In genomic region chr7:20794676-20795075, GRCh38 we compare ENCODE assay signal across 20 cellular contexts. TPM values are rescaled to one million over a fixed set of nuclear protein-coding genes. Genes with fewer than 3 reads are reported as not detected.
A peak's percentile ranks its signal among the peaks of the same experiment; 100 is the strongest.
DNase-seq lines count a peak whose midpoint lies in the region; ATAC-seq, FAIRE-seq and TF ChIP-seq lines count a peak whose summit lies in the region.
"Had no signal": no experiment of that assay in that cellular context is flagged by ENCODE, and none has a peak within 500 bp of the region (broad histone marks: within the 10 kb centered on the region; RNA-seq: fewer than 3 reads in every experiment).

No MANE protein-coding gene starts in this region.

- no peak overlapping the region for H3K9ac ChIP-seq in astrocyte (ENCODE audit: low read length)

- H3K27ac Mint-ChIP-seq in astrocyte (ENCODE audit: unreplicated experiment), result peak overlapping the region; percentile 34
- H3K27ac Mint-ChIP-seq: CD4-positive, alpha-beta T cell had no signal

- FAIRE-seq in astrocyte (lab: Jason Lieb, UNC), result no peak

- H4K20me1 ChIP-seq in astrocyte (ENCODE audit: insufficient read depth, low read length), result peaks cover 3% of the 10 kb centered on the region

- TF ChIP-seq CTCF in astrocyte (IDR thresholded peaks at IDR 0.05; ENCODE audit: insufficient read depth, low read depth, low read length), result no peak

- no peak overlapping the region for H3K27ac ChIP-seq in astrocyte (ENCODE audit: low read depth, low read length)
- H3K27ac ChIP-seq: 22Rv1 had no signal

- peaks cover 7% of the 10 kb centered on the region for H3K9me3 ChIP-seq in astrocyte (ENCODE audit: insufficient read depth, low read depth, low read length)
- H3K9me3 ChIP-seq: BE2C had no signal

- no peak overlapping the region for H2AFZ ChIP-seq in astrocyte (ENCODE audit: low read depth, low read length)

- no peak overlapping the region for H3K4me3 ChIP-seq in astrocyte (ENCODE audit: insufficient read depth, low read depth, low read length)

- no peaks in the 10 kb centered on the region for H3K79me2 ChIP-seq in astrocyte (ENCODE audit: insufficient read depth, low read length)

- H3K27me3 ChIP-seq in astrocyte (ENCODE audit: insufficient read depth, low read length), result peaks cover 86% of the 10 kb centered on the region

- H3K4me2 ChIP-seq in astrocyte (ENCODE audit: low read length), result no peak overlapping the region

- H3K36me3 Mint-ChIP-seq in astrocyte (ENCODE audit: low read depth, unreplicated experiment), result peaks cover 2% of the 10 kb centered on the region

- no peaks in the 10 kb centered on the region for H3K36me3 ChIP-seq in astrocyte (ENCODE audit: insufficient read depth, low read length)
- H3K36me3 ChIP-seq: BE2C had no signal

- H3K4me3 Mint-ChIP-seq in astrocyte (ENCODE audit: unreplicated experiment), result peak overlapping the region; percentile 27
- H3K4me3 Mint-ChIP-seq: CD4-positive, alpha-beta T cell had no signal

- H3K9me3 Mint-ChIP-seq in astrocyte (ENCODE audit: unreplicated experiment), result no peaks in the 10 kb centered on the region

- peak; percentile 32 for DNase-seq in NCI-H345 (lab: John Stamatoyannopoulos, UW)
- no peak for DNase-seq in NCI-H345 treated with DMSO at 0.1 percent for 48 hours (lab: John Stamatoyannopoulos, UW; ENCODE audit: unreplicated experiment)
- DNase-seq in astrocyte (ENCODE audit: low read depth), result no peak
- DNase-seq in left kidney (ENCODE audit: low read depth, low spot score), result peak; percentile 16
- DNase-seq in activated CD4-positive, CD25-positive, alpha-beta regulatory T cell treated with anti-CD3 and anti-CD28 coated beads, Interleukin-2, amount 50 U/mL, for 72 hours, result no peak
- DNase-seq in stimulated activated naive CD4-positive, alpha-beta T cell (lab: John Stamatoyannopoulos, UW), result no peak
- DNase-seq: BE2C; Calu3; CD4-positive, alpha-beta T cell; DMS53; Kasumi-1; MM.1S; NCI-H1092 treated with DMSO at 0.1 percent for 48 hours; NCI-H2081 treated with DMSO at 0.1 percent for 48 hours; NK-92 treated with Interleukin-12 subunit alpha and Interleukin-12 subunit beta, amount 100 ng/mL, for 24 hours; OCI-M1 had no signal

- peaks cover 85% of the 10 kb centered on the region for H3K27me3 Mint-ChIP-seq in astrocyte (ENCODE audit: low read depth, unreplicated experiment)

- H3K4me1 ChIP-seq in astrocyte (ENCODE audit: insufficient read depth, low read length), result peaks cover 7% of the 10 kb centered on the region
- H3K4me1 ChIP-seq: BE2C had no signal

- ATAC-seq in HG02885 (IDR thresholded peaks at IDR 0.05; ENCODE audit: poor library complexity, unreplicated experiment), result no peak
- no peak for ATAC-seq in activated CD4-positive, CD25-positive, alpha-beta regulatory T cell treated with anti-CD3 and anti-CD28 coated beads, Interleukin-2, amount 50 U/mL, for 24 hours

- H3K4me1 Mint-ChIP-seq in astrocyte (ENCODE audit: low read depth, unreplicated experiment), result peaks cover 1% of the 10 kb centered on the region

RNA-seq across cellular contexts. Expression of gene SP8, which starts 8.0 kb away (rescaled TPM):
- total RNA-seq in astrocyte, result 0.36 and 0.70 TPM in 2 replicates
- total RNA-seq: Calu3; CD4-positive, alpha-beta T cell; RPMI7951 had no signal

Comparison
In these comparisons a context has a peak if more than half of its experiments do, and no peak if none do; other contexts are left out.
1. DNase-seq: peak in NCI-H345 (single experiment) and left kidney (single experiment); none in NCI-H345 treated with DMSO at 0.1 percent for 48 hours (single experiment), astrocyte (single experiment), activated CD4-positive, CD25-positive, alpha-beta regulatory T cell treated with anti-CD3 and anti-CD28 coated beads, Interleukin-2, amount 50 U/mL, for 72 hours (single experiment) and stimulated activated naive CD4-positive, alpha-beta T cell (0 of 6).